Comparison of ENCODE assay signal across 8 cellular contexts in the genomic region with DNA sequence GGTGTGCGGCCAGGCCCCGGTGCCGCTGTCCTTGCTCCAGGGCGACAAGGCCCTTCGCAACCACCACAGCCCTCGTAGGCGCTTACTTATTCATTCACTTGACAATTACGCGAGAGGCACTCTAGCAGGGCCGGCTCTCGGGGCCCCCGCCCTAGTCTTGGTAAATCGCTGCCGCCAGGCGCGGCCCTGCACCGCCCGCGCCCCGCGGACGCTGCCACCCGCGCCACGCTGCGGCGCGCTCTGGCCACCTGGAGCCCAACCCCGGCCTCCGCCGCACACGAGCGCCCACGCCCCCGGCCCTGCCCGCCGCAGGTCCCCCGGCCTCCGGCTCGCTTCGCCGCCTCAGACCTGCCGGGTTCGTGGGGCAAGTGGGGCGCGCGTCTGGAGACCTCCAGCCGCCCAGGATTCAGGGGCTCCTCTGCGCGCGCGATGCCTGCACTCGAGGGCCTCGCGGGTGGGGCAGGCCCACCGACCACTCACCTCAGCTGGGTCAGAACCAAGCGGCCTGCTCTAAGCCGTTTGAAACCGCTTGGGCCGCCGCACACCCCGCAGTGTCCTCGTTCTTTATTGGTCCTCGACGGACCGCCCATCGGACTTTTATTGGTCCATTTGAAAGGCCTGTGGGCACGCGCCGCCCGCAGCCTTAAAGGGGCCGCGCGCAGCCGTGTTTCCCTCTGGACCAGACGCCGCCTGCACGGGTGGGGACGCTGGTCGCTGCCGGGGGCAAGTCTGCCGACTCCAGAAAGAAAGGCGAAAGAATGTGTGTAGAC. TPM values are rescaled to one million over a fixed set of nuclear protein-coding genes. Genes with fewer than 3 reads are reported as not detected.
A peak's percentile ranks its signal among the peaks of the same experiment; 100 is the strongest.
DNase-seq lines count a peak whose midpoint lies in the region; ATAC-seq and TF ChIP-seq lines count a peak whose summit lies in the region.

A gene (minus strand): TSS at position 541 of the 770 bp plus-strand sequence. CDS start 25,049 bp downstream, outside the sequence.

- H3K9me3 Mint-ChIP-seq in type B pancreatic cell: no peaks in the 10 kb centered on the region

- DNase-seq in GM13976 (ENCODE audit: low spot score) (peak; percentile 97), NCI-H1436 (lab: John Stamatoyannopoulos, UW) (peak; percentile 85), amniotic epithelial cell (ENCODE audit: low read depth) (peak; percentile 85), left cardiac atrium (peak; percentile 93), posterior cingulate gyrus (peak; percentile 88 to 99 (median 92)), type B pancreatic cell (ENCODE audit: extremely low spot score, unreplicated experiment) (peak; percentile 89)

- intact Hi-C loops in T-helper 1 cell treated with Interleukin-12 subunit alpha and Interleukin-12 subunit beta and Interleukin-4 antibody, amounts not matched to agents 30 ng/mL and 1 ng/mL, for 36 hours (cut with micrococcal nuclease): loop anchor here (1.0 to 10.0 kb wide), 9 partner anchors 20 to 929 kb away; a partner anchor contains a TSS
- intact Hi-C loops in left cardiac atrium (cut with DNase I): no loop called here
- intact Hi-C loops in posterior cingulate gyrus (cut with DNase I): loop anchor here (2.0 kb wide), 1 partner anchor 19 kb away; no protein-coding TSS in a partner anchor

- peak within 1 kb of the TSS; percentile 98 for H3K4me3 Mint-ChIP-seq in type B pancreatic cell

- in situ Hi-C loops in GM13976 (cut with MboI; ENCODE audit: low sequenced_read_pairs, unreplicated experiment): no loop called here

- H3K27me3 Mint-ChIP-seq in type B pancreatic cell: no peaks in the 10 kb centered on the region

- ATAC-seq in HG02798 (IDR thresholded peaks at IDR 0.05; ENCODE audit: poor library complexity, unreplicated experiment) (peak; percentile 96), left cardiac atrium (peak; percentile 99)

- peaks cover 18% of the 10 kb centered on the region for H3K4me1 Mint-ChIP-seq in type B pancreatic cell (ENCODE audit: unreplicated experiment)

- TF ChIP-seq CTCF in GM13976 (IDR thresholded peaks at IDR 0.05; ENCODE audit: borderline replicate concordance, control extremely low read depth, extremely low read depth, insufficient read depth, missing control alignments) (no peak), type B pancreatic cell (conservative IDR thresholded peaks at IDR 0.05) (no peak)

- peak within 1 kb of the TSS; percentile 96 for H3K27ac Mint-ChIP-seq in type B pancreatic cell

- peaks cover 8% of the 10 kb centered on the region for H3K36me3 Mint-ChIP-seq in type B pancreatic cell

RNA-seq across cellular contexts. Expression of the gene that starts here (rescaled TPM):
- 124 and 130 TPM in 2 replicates for total RNA-seq in T-helper 1 cell treated with Interleukin-12 subunit alpha and Interleukin-12 subunit beta and Interleukin-4 antibody, amounts not matched to agents 30 ng/mL and 1 ng/mL, for 36 hours
- total RNA-seq in left cardiac atrium (10 to 100 TPM; 56.3 to 57.1 TPM), type B pancreatic cell (ENCODE audit: low replicate concordance) (106 and 169 TPM in 2 replicates)

Comparison
In these comparisons a context has a peak if more than half of its experiments do, and no peak if none do; other contexts are left out.
1. Peak in every context shown above with its lines: DNase-seq and ATAC-seq.
2. intact Hi-C loops: an anchor here in T-helper 1 cell treated with Interleukin-12 subunit alpha and Interleukin-12 subunit beta and Interleukin-4 antibody, amounts not matched to agents 30 ng/mL and 1 ng/mL, for 36 hours (1.0 to 10.0 kb wide) and posterior cingulate gyrus (2.0 kb wide); none called in left cardiac atrium.